8 cellular contexts compared by ENCODE assay signal in the genomic region with DNA sequence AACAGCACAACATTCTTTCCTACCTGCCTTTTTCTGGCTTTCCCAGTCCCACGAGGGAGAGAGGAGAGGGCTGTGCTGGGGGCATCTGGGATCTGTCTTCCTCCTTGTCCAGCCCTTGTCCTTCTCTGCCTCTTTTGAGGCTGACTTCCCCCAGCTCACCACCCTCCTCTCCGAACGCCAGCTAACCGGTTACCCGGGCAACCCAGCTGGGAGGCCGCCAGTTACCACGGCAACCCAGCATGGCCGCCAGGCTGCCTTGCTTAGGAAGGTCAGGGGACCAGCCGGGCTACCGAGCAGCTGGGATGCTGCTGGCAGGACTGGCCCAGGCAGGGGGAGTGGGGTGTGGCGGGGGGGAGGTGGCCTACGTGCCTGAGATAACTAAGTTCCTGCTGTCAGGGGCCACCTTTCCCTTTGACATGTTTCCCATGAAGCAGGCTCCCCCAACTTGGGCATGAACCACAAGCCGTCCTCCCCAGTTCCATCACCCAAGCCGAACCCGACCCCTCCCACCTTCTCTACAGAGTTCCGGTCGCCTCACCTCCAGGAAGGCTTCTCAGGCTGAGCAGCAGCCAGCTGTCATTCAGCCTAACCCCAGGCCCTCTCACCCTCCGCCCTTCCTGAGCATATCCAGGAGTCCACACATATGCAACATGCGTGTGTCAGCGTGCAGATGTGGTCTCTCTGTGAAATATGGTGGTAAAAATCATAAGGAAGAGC. TPM values are rescaled to one million over a fixed set of nuclear protein-coding genes. Genes with fewer than 3 reads are reported as not detected.
A peak's percentile ranks its signal among the peaks of the same experiment; 100 is the strongest.
DNase-seq lines count a peak whose midpoint lies in the region; ATAC-seq and TF ChIP-seq lines count a peak whose summit lies in the region.

No MANE protein-coding gene starts in this region.

- no peaks in the 10 kb centered on the region for H4K20me1 ChIP-seq in MM.1S (ENCODE audit: insufficient read depth, low read length)

- TF ChIP-seq CTCF in cardiac muscle cell (IDR thresholded peaks at IDR 0.05; ENCODE audit: low read depth, low read length), result no peak
- no peak for TF ChIP-seq CTCF in MM.1S (IDR thresholded peaks at IDR 0.05; ENCODE audit: low read length)
- no peak for TF ChIP-seq CTCF in suprapubic skin (IDR thresholded peaks at IDR 0.05)

- TF ChIP-seq EP300 in suprapubic skin (IDR thresholded peaks at IDR 0.05), result no peak

- no peak overlapping the region for H3K4me3 ChIP-seq in H7 (ENCODE audit: insufficient read depth, low read depth, low read length)
- no peak overlapping the region for H3K4me3 ChIP-seq in cardiac muscle cell
- H3K4me3 ChIP-seq in MM.1S (ENCODE audit: low read length), result no peak overlapping the region
- no peak overlapping the region for H3K4me3 ChIP-seq in suprapubic skin

- 46% methylated on average over 20 of the region's 20 CpGs for WGBS in suprapubic skin

- H3K4me2 ChIP-seq in MM.1S (ENCODE audit: low read depth, low read length), result no peak overlapping the region

- H3K9me3 ChIP-seq in cardiac muscle cell (ENCODE audit: low read depth) (no peaks in the 10 kb centered on the region), MM.1S (replicated peaks; ENCODE audit: insufficient read depth, low read length) (no peaks in the 10 kb centered on the region), suprapubic skin (no peaks in the 10 kb centered on the region)

- no peaks in the 10 kb centered on the region for H3K36me3 Mint-ChIP-seq in activated T-helper 17 cell treated with anti-CD3 and anti-CD28 coated beads, Interleukin-2, amount 50 U/mL, for 72 hours (ENCODE audit: low read depth)

- no peaks in the 10 kb centered on the region for H3K36me3 ChIP-seq in H7 (replicated peaks; ENCODE audit: control insufficient read depth, insufficient read depth, low read length)
- no peaks in the 10 kb centered on the region for H3K36me3 ChIP-seq in cardiac muscle cell
- no peaks in the 10 kb centered on the region for H3K36me3 ChIP-seq in MM.1S (replicated peaks; ENCODE audit: insufficient read depth, low read length)
- no peaks in the 10 kb centered on the region for H3K36me3 ChIP-seq in suprapubic skin

- no peaks in the 10 kb centered on the region for H3K9me2 ChIP-seq in MM.1S (replicated peaks; ENCODE audit: insufficient read depth, low read length)

- H3K4me1 Mint-ChIP-seq in activated T-helper 17 cell treated with anti-CD3 and anti-CD28 coated beads, Interleukin-2, amount 50 U/mL, for 72 hours, result no peaks in the 10 kb centered on the region

- H3F3A ChIP-seq in MM.1S (ENCODE audit: insufficient read depth, low read length), result no peaks in the 10 kb centered on the region

- no peaks in the 10 kb centered on the region for H3K79me2 ChIP-seq in MM.1S (ENCODE audit: low read length)

- no peaks in the 10 kb centered on the region for H3K9me3 Mint-ChIP-seq in activated T-helper 17 cell treated with anti-CD3 and anti-CD28 coated beads, Interleukin-2, amount 50 U/mL, for 72 hours

- H3K4me3 Mint-ChIP-seq in activated T-helper 17 cell treated with anti-CD3 and anti-CD28 coated beads, Interleukin-2, amount 50 U/mL, for 72 hours, result no peak overlapping the region

- peak; percentile 96 for DNase-seq in H7
- DNase-seq in SHP77 treated with DMSO at 0.1 percent for 48 hours (lab: John Stamatoyannopoulos, UW), result peak; percentile 16
- DNase-seq in cardiac muscle cell (ENCODE audit: low read depth in 1 of 2, low spot score in 1 of 2), result peak; percentile 79 to 88
- DNase-seq in pons (ENCODE audit: low spot score), result peak; percentile 89
- no peak for DNase-seq in MM.1S
- DNase-seq in suprapubic skin (ENCODE audit: low spot score in 2 of 2), result no peak
- no peak for DNase-seq in stimulated activated CD4-positive, alpha-beta T cell treated with anti-CD3 and anti-CD28 coated beads, Interleukin-12 subunit alpha, Interleukin-12 subunit beta, amount 100 ng/mL, for 4 hours

- no peak for ATAC-seq in activated T-helper 17 cell treated with anti-CD3 and anti-CD28 coated beads, Interleukin-2, amount 50 U/mL, for 72 hours (replicated peaks)

- no peak for TF ChIP-seq POLR2A in suprapubic skin (IDR thresholded peaks at IDR 0.05)

- H3K27me3 ChIP-seq in H7 (ENCODE audit: control insufficient read depth, insufficient read depth, low read length) (no peaks in the 10 kb centered on the region; the same call in 1 of the 2 replicates), cardiac muscle cell (no peaks in the 10 kb centered on the region), MM.1S (replicated peaks; ENCODE audit: insufficient read depth, low read length) (no peaks in the 10 kb centered on the region), suprapubic skin (no peaks in the 10 kb centered on the region)

- H3K27me3 Mint-ChIP-seq in activated T-helper 17 cell treated with anti-CD3 and anti-CD28 coated beads, Interleukin-2, amount 50 U/mL, for 72 hours, result no peaks in the 10 kb centered on the region

- H3K27ac Mint-ChIP-seq in activated T-helper 17 cell treated with anti-CD3 and anti-CD28 coated beads, Interleukin-2, amount 50 U/mL, for 72 hours, result no peak overlapping the region

- H3K27ac ChIP-seq in cardiac muscle cell (peak overlapping the region; percentile 73), MM.1S (ENCODE audit: low read length) (no peak overlapping the region), suprapubic skin (no peak overlapping the region)

- H3K4me1 ChIP-seq in cardiac muscle cell (ENCODE audit: low read depth), result peaks cover 34% of the 10 kb centered on the region
- no peaks in the 10 kb centered on the region for H3K4me1 ChIP-seq in MM.1S (ENCODE audit: low read length)
- H3K4me1 ChIP-seq in suprapubic skin, result peaks cover 24% of the 10 kb centered on the region

- no peak overlapping the region for H2AFZ ChIP-seq in MM.1S (ENCODE audit: low read length)

- no peak overlapping the region for H3K9ac ChIP-seq in MM.1S (ENCODE audit: low read length)

RNA-seq across cellular contexts. Expression of gene PLEKHA6, which starts 8.7 kb away (rescaled TPM):
- total RNA-seq in H7 (2014; rRNA removed; shearing (Covaris generic)), result 3.0 and 5.1 TPM in 2 replicates
- total RNA-seq in cardiac muscle cell (44.1 and 71.7 TPM in 2 replicates), suprapubic skin (10 to 100 TPM in 3 of 4 donors, 1 to 10 TPM in 1; 3.7 to 15.4 (median 12.8) TPM)
- 23.1 and 41.6 TPM in 2 replicates for polyA plus RNA-seq in cardiac muscle cell
- total RNA-seq in activated T-helper 17 cell treated with anti-CD3 and anti-CD28 coated beads, Interleukin-2, amount 50 U/mL, for 72 hours, result 1 to 10 TPM in 1 of 2 donors, under 1 TPM in 1; 0.37 to 1.3 TPM

Comparison
In these comparisons a context has a peak if more than half of its experiments do, and no peak if none do; other contexts are left out.
1. DNase-seq: peak in H7 (single experiment), SHP77 treated with DMSO at 0.1 percent for 48 hours (single experiment), cardiac muscle cell (2 of 2) and pons (single experiment); none in MM.1S (single experiment), suprapubic skin (0 of 2) and stimulated activated CD4-positive, alpha-beta T cell treated with anti-CD3 and anti-CD28 coated beads, Interleukin-12 subunit alpha, Interleukin-12 subunit beta, amount 100 ng/mL, for 4 hours (single experiment).